ENCODE assay signal across 14 cellular contexts in the genomic region with DNA sequence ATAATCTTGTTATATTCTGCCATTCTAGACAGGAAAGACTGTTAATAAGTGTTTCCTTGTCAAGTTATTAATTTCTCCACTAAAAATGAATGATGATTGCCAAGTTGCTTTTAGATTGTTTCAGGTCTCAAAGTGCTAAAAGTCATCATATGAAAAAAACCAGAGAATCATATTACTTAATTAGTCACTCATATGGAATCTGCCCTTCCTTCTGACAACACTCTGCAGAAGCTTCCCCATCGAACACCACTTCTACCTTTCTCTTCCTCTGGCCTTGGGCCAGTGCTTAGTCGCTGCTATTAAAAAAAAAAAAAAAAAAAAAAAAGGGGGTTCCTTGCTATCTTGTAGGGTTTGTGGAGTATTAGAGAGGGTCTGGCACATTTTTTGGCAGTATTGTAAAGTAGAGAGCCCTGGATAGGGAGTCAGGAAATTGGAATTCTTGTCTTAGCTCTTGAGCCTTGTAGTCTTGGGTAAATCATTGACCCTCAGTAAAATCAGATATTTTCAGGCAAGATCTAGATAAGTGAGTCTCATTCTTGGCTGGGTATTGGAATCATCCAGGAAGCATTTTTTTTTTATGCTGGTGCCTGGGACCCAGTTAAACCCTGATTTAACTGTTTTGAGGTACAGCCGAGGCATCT.
DNase-seq lines count a peak whose midpoint lies in the region; ATAC-seq and TF ChIP-seq lines count a peak whose summit lies in the region.
"Had no signal": no experiment of that assay in that cellular context is flagged by ENCODE, and none has a peak within 500 bp of the region (broad histone marks: within the 10 kb centered on the region; RNA-seq: fewer than 3 reads in every experiment).

No MANE protein-coding gene starts in this region.

- intact Hi-C loops in mammary epithelial cell (cut with micrococcal nuclease), result loop anchor here (5.0 kb wide), 1 partner anchor 41 kb away; no protein-coding TSS in a partner anchor
- intact Hi-C loops in dorsolateral prefrontal cortex (cut with DNase I), result no loop called here

- no peak overlapping the region for H2AK5ac ChIP-seq in mesenchymal stem cell (ENCODE audit: low read length, severe bottlenecking)

- in situ Hi-C loops in Caki2 (cut with HindIII; ENCODE audit: low pct_unique_long_range_greater_than_20kb, low sequenced_read_pairs) (no loop called here), mammary epithelial cell (cut with MboI; ENCODE audit: low sequenced_read_pairs in 2 of 2) (loop anchor here in 1 of 2 donors (10.0 kb wide), 1 partner anchor 114 kb away; no protein-coding TSS in a partner anchor)

- H3K9ac ChIP-seq in mammary epithelial cell (ENCODE audit: insufficient read depth, low read length) (no peak overlapping the region), mesenchymal stem cell (ENCODE audit: low read length) (no peak overlapping the region)
- H3K9ac ChIP-seq: BLaER1 treated with 17β-estradiol and CSF1 and Interleukin-3, amounts not matched to agents 10 nM and 100 nM had no signal

- dilution Hi-C loops in mammary epithelial cell (cut with HindIII; ENCODE audit: low sequenced_read_pairs), result no loop called here

- H2BK15ac ChIP-seq in mesenchymal stem cell (ENCODE audit: low read depth, poor library complexity, severe bottlenecking), result no peak overlapping the region

- no peak overlapping the region for H3K14ac ChIP-seq in mesenchymal stem cell (ENCODE audit: low read length in 2 of 2)

- H3K36me3 Mint-ChIP-seq in activated T-cell treated with anti-CD3 and anti-CD28 coated beads, Interleukin-2, amount 50 U/mL, for 4 hours (ENCODE audit: insufficient read depth), result no peaks in the 10 kb centered on the region

- H3K4ac ChIP-seq in mesenchymal stem cell (ENCODE audit: low read depth in 1 of 2, low read length in 2 of 2), result no peak overlapping the region

- H3K27me3 ChIP-seq in mammary epithelial cell (ENCODE audit: insufficient read depth, low read length), result no peaks in the 10 kb centered on the region
- H3K27me3 ChIP-seq in mesenchymal stem cell (ENCODE audit: control insufficient read depth in 1 of 2, insufficient read depth in 1 of 2, low read length in 2 of 2), result no peaks in the 10 kb centered on the region
- H3K27me3 ChIP-seq in dorsolateral prefrontal cortex, result no peaks in the 10 kb centered on the region
- H3K27me3 ChIP-seq: BLaER1 treated with 17β-estradiol and CSF1 and Interleukin-3, amounts not matched to agents 10 nM and 100 nM had no signal

- H4K91ac ChIP-seq in mesenchymal stem cell (ENCODE audit: low read length), result no peak overlapping the region

- no peak for TF ChIP-seq CTCF in mammary epithelial cell (conservative IDR thresholded peaks at IDR 0.05 in 1 of 2, IDR thresholded peaks at IDR 0.05 in 1 of 2; ENCODE audit: extremely low read depth in 1 of 2, insufficient read depth in 1 of 2, low read depth in 1 of 2, low read length in 2 of 2)
- TF ChIP-seq CTCF in dorsolateral prefrontal cortex (IDR thresholded peaks at IDR 0.05 in 54 of 56, conservative IDR thresholded peaks at IDR 0.05 in 2 of 56; ENCODE audit: low read depth in 1 of 56, partially characterized antibody in 56 of 56), result no peak

- peaks cover 15% of the 10 kb centered on the region for H3K4me1 ChIP-seq in mammary epithelial cell (ENCODE audit: insufficient read depth, low read length)
- peaks cover 14% of the 10 kb centered on the region for H3K4me1 ChIP-seq in mesenchymal stem cell (ENCODE audit: control insufficient read depth, insufficient read depth, low read depth, low read length)

- no peak for ATAC-seq in left lobe of liver
- ATAC-seq in activated T-cell treated with anti-CD3 and anti-CD28 coated beads, Interleukin-2, amount 50 U/mL, for 4 hours, result no peak
- ATAC-seq: GM23338 had no signal

- DNase-seq in Caki2 (ENCODE audit: low read depth) (peak; percentile 52), MV-4-11 (lab: John Stamatoyannopoulos, UW) (peak; percentile 6), mammary epithelial cell (peak; percentile 73), mesenchymal stem cell (peak; percentile 37), dorsolateral prefrontal cortex (no peak), left lobe of liver (ENCODE audit: low spot score) (no peak)
- no peak for DNase-seq in activated T-cell treated with anti-CD3 and anti-CD28 coated beads, Interleukin-2, amount 50 U/mL, for 4 hours
- DNase-seq in activated CD4-positive, alpha-beta T cell treated with anti-CD3 and anti-CD28 coated beads, Interleukin-2, amount 50 U/mL, for 1 hour, result no peak
- DNase-seq: activated CD4-positive, alpha-beta T cell treated with anti-CD3 and anti-CD28 coated beads, Interleukin-2, amount 50 U/mL, for 4 hours; activated naive CD4-positive, alpha-beta T cell treated with anti-CD3 and anti-CD28 coated beads for 36 hours; NCI-H1694 treated with DMSO at 0.1 percent for 48 hours had no signal

- H3K4me1 Mint-ChIP-seq in activated T-cell treated with anti-CD3 and anti-CD28 coated beads, Interleukin-2, amount 50 U/mL, for 4 hours (ENCODE audit: low read depth), result no peaks in the 10 kb centered on the region

- H3K23ac ChIP-seq in mesenchymal stem cell (ENCODE audit: low read length in 2 of 2), result no peak overlapping the region

- peak overlapping the region; percentile 54 for H2BK5ac ChIP-seq in mesenchymal stem cell (ENCODE audit: low read depth, low read length, poor library complexity, severe bottlenecking)

- H2BK120ac ChIP-seq in mesenchymal stem cell (ENCODE audit: low read depth, low read length), result no peak overlapping the region

- H3K18ac ChIP-seq in mesenchymal stem cell (ENCODE audit: low read depth in 1 of 2, low read length in 2 of 2), result no peak overlapping the region

- H3K9me3 ChIP-seq in mammary epithelial cell (replicated peaks; ENCODE audit: insufficient read depth, low read length) (no peaks in the 10 kb centered on the region), mesenchymal stem cell (ENCODE audit: control insufficient read depth, low read length) (no peaks in the 10 kb centered on the region)
- H3K9me3 ChIP-seq: BLaER1 treated with 17β-estradiol and CSF1 and Interleukin-3, amounts not matched to agents 10 nM and 100 nM had no signal

- H3K4me2 ChIP-seq in mammary epithelial cell (ENCODE audit: insufficient read depth, low read depth, low read length), result peak overlapping the region; percentile 50
- H3K4me2 ChIP-seq in mesenchymal stem cell (ENCODE audit: low read length, poor library complexity, severe bottlenecking), result peak overlapping the region; percentile 19
- H3K4me2 ChIP-seq: BLaER1 treated with 17β-estradiol and CSF1 and Interleukin-3, amounts not matched to agents 10 nM and 100 nM; GM23338 had no signal

- no peaks in the 10 kb centered on the region for H3K36me3 ChIP-seq in mammary epithelial cell (ENCODE audit: insufficient read depth, low read length)
- H3K36me3 ChIP-seq in mesenchymal stem cell (ENCODE audit: control insufficient read depth in 1 of 2, insufficient read depth in 2 of 2, low read depth in 1 of 2, low read length in 2 of 2), result no peaks in the 10 kb centered on the region
- H3K36me3 ChIP-seq: BLaER1 treated with 17β-estradiol and CSF1 and Interleukin-3, amounts not matched to agents 10 nM and 100 nM had no signal

- 45% methylated on average over 2 of the region's 3 CpGs for WGBS in mammary epithelial cell (ENCODE audit: low coverage, missing lambda C conversion rate)
- WGBS in mesenchymal stem cell, result 60% methylated on average over 2 of the region's 3 CpGs

- no peak overlapping the region for H4K8ac ChIP-seq in mesenchymal stem cell (ENCODE audit: low read length)

- no TSS peak for BruUV-seq in mammary epithelial cell (replicated peaks; lab: Mats Ljungman, UMichigan)

- H3K27ac ChIP-seq in mammary epithelial cell (ENCODE audit: insufficient read depth, low read depth, low read length), result no peak overlapping the region
- peak overlapping the region; percentile 80 for H3K27ac ChIP-seq in mesenchymal stem cell (ENCODE audit: low read length, poor library complexity, severe bottlenecking)
- H3K27ac ChIP-seq in dorsolateral prefrontal cortex, result no peak overlapping the region
- H3K27ac ChIP-seq: BLaER1 treated with 17β-estradiol and CSF1 and Interleukin-3, amounts not matched to agents 10 nM and 100 nM had no signal

- no peak overlapping the region for H2AFZ ChIP-seq in mammary epithelial cell (ENCODE audit: low read depth, low read length)
- H2AFZ ChIP-seq in mesenchymal stem cell (ENCODE audit: low read depth, low read length), result no peak overlapping the region
- H2AFZ ChIP-seq: GM23338 had no signal

- no peaks in the 10 kb centered on the region for H3K27me3 Mint-ChIP-seq in activated T-cell treated with anti-CD3 and anti-CD28 coated beads, Interleukin-2, amount 50 U/mL, for 4 hours (ENCODE audit: low read depth)
- H3K27me3 Mint-ChIP-seq: dendritic cell treated with granulocyte-macrophage colony-stimulating factor and Interleukin-4, amounts not matched to agents 40 ng/mL and 50 ng/mL, for 4 days had no signal

- H4K20me1 ChIP-seq in mammary epithelial cell (ENCODE audit: insufficient read depth, low read length), result no peaks in the 10 kb centered on the region
- H4K20me1 ChIP-seq: BLaER1 treated with 17β-estradiol and CSF1 and Interleukin-3, amounts not matched to agents 10 nM and 100 nM had no signal

- no peaks in the 10 kb centered on the region for H3K79me1 ChIP-seq in mesenchymal stem cell (replicated peaks; ENCODE audit: low read length, poor library complexity, severe bottlenecking)

- no peak overlapping the region for H2BK12ac ChIP-seq in mesenchymal stem cell (ENCODE audit: low read length in 2 of 2)

- no peaks in the 10 kb centered on the region for H3K79me2 ChIP-seq in mammary epithelial cell (ENCODE audit: insufficient read depth, low read length)

- CTCF ChIA-PET in mammary epithelial cell (lab: Charles Lee; ENCODE audit: low non-redundant PET), result interaction anchor here (0.6 to 0.9 kb wide), 2 partner anchors 273 to 284 kb away, joined by 3 to 4 read pairs; partner anchors contain the start of gene RAB27B

- no peak overlapping the region for H3K4me3 ChIP-seq in mammary epithelial cell (replicated peaks in 1 of 3; ENCODE audit: insufficient read depth in 1 of 3, low read depth in 2 of 3, low read length in 3 of 3)
- H3K4me3 ChIP-seq in mesenchymal stem cell (ENCODE audit: insufficient read depth in 1 of 2, low read depth in 1 of 2, low read length in 2 of 2), result no peak overlapping the region
- H3K4me3 ChIP-seq in dorsolateral prefrontal cortex, result no peak overlapping the region
- H3K4me3 ChIP-seq: BLaER1 treated with 17β-estradiol and CSF1 and Interleukin-3, amounts not matched to agents 10 nM and 100 nM; GM23338 had no signal

- H3K9me3 Mint-ChIP-seq in activated T-cell treated with anti-CD3 and anti-CD28 coated beads, Interleukin-2, amount 50 U/mL, for 4 hours, result no peaks in the 10 kb centered on the region
- H3K9me3 Mint-ChIP-seq: activated naive CD4-positive, alpha-beta T cell treated with anti-CD3 and anti-CD28 coated beads for 36 hours; dendritic cell treated with granulocyte-macrophage colony-stimulating factor and Interleukin-4, amounts not matched to agents 40 ng/mL and 50 ng/mL, for 4 days; GM23338 had no signal

- H3K4me3 Mint-ChIP-seq in activated T-cell treated with anti-CD3 and anti-CD28 coated beads, Interleukin-2, amount 50 U/mL, for 4 hours, result no peak overlapping the region
- H3K4me3 Mint-ChIP-seq: activated naive CD4-positive, alpha-beta T cell treated with anti-CD3 and anti-CD28 coated beads for 36 hours; dendritic cell treated with granulocyte-macrophage colony-stimulating factor and Interleukin-4, amounts not matched to agents 40 ng/mL and 50 ng/mL, for 4 days; GM23338 had no signal

Comparison
In these comparisons a context has a peak if more than half of its experiments do, and no peak if none do; other contexts are left out.
1. DNase-seq: peak in Caki2 (single experiment), MV-4-11 (single experiment), mammary epithelial cell (single experiment) and mesenchymal stem cell (single experiment); none in dorsolateral prefrontal cortex (0 of 10), left lobe of liver (single experiment), activated T-cell treated with anti-CD3 and anti-CD28 coated beads, Interleukin-2, amount 50 U/mL, for 4 hours (single experiment) and activated CD4-positive, alpha-beta T cell treated with anti-CD3 and anti-CD28 coated beads, Interleukin-2, amount 50 U/mL, for 1 hour (single experiment).